ENCODE assay signal across 1 cellular context in the genomic region with DNA sequence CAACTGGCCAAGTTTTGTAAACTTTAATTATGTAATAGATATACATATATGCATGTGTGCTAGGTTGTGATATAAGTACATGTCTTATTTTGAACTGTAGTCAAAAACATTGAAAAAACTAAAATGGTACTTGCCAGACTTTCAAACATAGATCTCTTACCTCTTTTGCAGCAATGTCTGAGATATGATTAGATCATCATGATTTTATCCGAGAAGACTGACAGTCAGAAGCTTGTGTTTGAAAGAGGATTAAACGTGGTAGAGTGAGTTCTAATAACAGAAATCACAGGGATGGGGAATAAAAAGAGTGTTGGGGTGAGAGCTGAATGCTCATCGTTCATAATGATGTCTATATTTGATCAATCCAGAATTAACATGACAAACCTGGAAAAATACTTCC.
TF ChIP-seq lines count a peak whose summit lies in the region.

No MANE protein-coding gene starts in this region.

TF ChIP-seq in WTC11, 78 proteins besides CTCF, POLR2A, EP300 and RAD21:
- TF ChIP-seq, protein P1, sequence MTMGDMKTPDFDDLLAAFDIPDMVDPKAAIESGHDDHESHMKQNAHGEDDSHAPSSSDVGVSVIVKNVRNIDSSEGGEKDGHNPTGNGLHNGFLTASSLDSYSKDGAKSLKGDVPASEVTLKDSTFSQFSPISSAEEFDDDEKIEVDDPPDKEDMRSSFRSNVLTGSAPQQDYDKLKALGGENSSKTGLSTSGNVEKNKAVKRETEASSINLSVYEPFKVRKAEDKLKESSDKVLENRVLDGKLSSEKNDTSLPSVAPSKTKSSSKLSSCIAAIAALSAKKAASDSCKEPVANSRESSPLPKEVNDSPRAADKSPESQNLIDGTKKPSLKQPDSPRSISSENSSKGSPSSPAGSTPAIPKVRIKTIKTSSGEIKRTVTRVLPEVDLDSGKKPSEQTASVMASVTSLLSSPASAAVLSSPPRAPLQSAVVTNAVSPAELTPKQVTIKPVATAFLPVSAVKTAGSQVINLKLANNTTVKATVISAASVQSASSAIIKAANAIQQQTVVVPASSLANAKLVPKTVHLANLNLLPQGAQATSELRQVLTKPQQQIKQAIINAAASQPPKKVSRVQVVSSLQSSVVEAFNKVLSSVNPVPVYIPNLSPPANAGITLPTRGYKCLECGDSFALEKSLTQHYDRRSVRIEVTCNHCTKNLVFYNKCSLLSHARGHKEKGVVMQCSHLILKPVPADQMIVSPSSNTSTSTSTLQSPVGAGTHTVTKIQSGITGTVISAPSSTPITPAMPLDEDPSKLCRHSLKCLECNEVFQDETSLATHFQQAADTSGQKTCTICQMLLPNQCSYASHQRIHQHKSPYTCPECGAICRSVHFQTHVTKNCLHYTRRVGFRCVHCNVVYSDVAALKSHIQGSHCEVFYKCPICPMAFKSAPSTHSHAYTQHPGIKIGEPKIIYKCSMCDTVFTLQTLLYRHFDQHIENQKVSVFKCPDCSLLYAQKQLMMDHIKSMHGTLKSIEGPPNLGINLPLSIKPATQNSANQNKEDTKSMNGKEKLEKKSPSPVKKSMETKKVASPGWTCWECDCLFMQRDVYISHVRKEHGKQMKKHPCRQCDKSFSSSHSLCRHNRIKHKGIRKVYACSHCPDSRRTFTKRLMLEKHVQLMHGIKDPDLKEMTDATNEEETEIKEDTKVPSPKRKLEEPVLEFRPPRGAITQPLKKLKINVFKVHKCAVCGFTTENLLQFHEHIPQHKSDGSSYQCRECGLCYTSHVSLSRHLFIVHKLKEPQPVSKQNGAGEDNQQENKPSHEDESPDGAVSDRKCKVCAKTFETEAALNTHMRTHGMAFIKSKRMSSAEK (CRISPR knock-in tag; IDR thresholded peaks at IDR 0.05; ENCODE audit: borderline replicate concordance), result no peak
- TF ChIP-seq, protein P2, sequence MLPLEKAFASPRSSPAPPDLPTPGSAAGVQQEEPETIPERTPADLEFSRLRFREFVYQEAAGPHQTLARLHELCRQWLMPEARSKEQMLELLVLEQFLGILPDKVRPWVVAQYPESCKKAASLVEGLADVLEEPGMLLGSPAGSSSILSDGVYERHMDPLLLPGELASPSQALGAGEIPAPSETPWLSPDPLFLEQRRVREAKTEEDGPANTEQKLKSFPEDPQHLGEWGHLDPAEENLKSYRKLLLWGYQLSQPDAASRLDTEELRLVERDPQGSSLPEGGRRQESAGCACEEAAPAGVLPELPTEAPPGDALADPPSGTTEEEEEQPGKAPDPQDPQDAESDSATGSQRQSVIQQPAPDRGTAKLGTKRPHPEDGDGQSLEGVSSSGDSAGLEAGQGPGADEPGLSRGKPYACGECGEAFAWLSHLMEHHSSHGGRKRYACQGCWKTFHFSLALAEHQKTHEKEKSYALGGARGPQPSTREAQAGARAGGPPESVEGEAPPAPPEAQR (CRISPR knock-in tag; IDR thresholded peaks at IDR 0.05), result no peak
- no peak for TF ChIP-seq NFYB (CRISPR knock-in tag; conservative IDR thresholded peaks at IDR 0.05; ENCODE audit: low read depth)
- no peak for TF ChIP-seq TP53 (CRISPR knock-in tag; IDR thresholded peaks at IDR 0.05)
- TF ChIP-seq GTF2I (CRISPR knock-in tag; conservative IDR thresholded peaks at IDR 0.05), result no peak
- TF ChIP-seq, protein P3, sequence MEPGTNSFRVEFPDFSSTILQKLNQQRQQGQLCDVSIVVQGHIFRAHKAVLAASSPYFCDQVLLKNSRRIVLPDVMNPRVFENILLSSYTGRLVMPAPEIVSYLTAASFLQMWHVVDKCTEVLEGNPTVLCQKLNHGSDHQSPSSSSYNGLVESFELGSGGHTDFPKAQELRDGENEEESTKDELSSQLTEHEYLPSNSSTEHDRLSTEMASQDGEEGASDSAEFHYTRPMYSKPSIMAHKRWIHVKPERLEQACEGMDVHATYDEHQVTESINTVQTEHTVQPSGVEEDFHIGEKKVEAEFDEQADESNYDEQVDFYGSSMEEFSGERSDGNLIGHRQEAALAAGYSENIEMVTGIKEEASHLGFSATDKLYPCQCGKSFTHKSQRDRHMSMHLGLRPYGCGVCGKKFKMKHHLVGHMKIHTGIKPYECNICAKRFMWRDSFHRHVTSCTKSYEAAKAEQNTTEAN (CRISPR knock-in tag; IDR thresholded peaks at IDR 0.05), result no peak
- no peak for TF ChIP-seq CREM (CRISPR knock-in tag; IDR thresholded peaks at IDR 0.05)
- TF ChIP-seq TEAD4 (CRISPR knock-in tag; IDR thresholded peaks at IDR 0.05), result no peak
- no peak for TF ChIP-seq SP1 (CRISPR knock-in tag; conservative IDR thresholded peaks at IDR 0.05)
- no peak for TF ChIP-seq ZNF219 (CRISPR knock-in tag; IDR thresholded peaks at IDR 0.05; ENCODE audit: borderline replicate concordance)
- TF ChIP-seq ETV6 (CRISPR knock-in tag; IDR thresholded peaks at IDR 0.05), result no peak
- no peak for TF ChIP-seq NFE2L1 (CRISPR knock-in tag; IDR thresholded peaks at IDR 0.05)
- TF ChIP-seq, protein P4, sequence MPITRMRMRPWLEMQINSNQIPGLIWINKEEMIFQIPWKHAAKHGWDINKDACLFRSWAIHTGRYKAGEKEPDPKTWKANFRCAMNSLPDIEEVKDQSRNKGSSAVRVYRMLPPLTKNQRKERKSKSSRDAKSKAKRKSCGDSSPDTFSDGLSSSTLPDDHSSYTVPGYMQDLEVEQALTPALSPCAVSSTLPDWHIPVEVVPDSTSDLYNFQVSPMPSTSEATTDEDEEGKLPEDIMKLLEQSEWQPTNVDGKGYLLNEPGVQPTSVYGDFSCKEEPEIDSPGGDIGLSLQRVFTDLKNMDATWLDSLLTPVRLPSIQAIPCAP (CRISPR knock-in tag; IDR thresholded peaks at IDR 0.05), result no peak
